Comparison of ENCODE assay signal across 9 cellular contexts in genomic region chr20:9415426-9415825, GRCh38.
"Had no signal": no experiment of that assay in that cellular context is flagged by ENCODE, and none has a peak within 500 bp of the region (broad histone marks: within the 10 kb centered on the region; RNA-seq: fewer than 3 reads in every experiment).

No MANE protein-coding gene starts in this region.

- ATAC-seq: GM23338, HepG2, K562 had no signal

- H3K4me2 ChIP-seq: GM23338 had no signal

- FAIRE-seq: H1, H54, HepG2, K562 had no signal

- H2AFZ ChIP-seq: GM23338 had no signal

- DNase-seq: H9, HCEC 1CT, KG1 had no signal

- H3K27ac ChIP-seq: HL-60 had no signal

- H3K4me3 ChIP-seq: GM23338, K562 had no signal
